9 cellular contexts compared by ENCODE assay signal in genomic region chr12:6952121-6952859, GRCh38. TPM values are rescaled to one million over a fixed set of nuclear protein-coding genes. Genes with fewer than 3 reads are reported as not detected.
DNase-seq lines count a peak whose midpoint lies in the region; ATAC-seq and TF ChIP-seq lines count a peak whose summit lies in the region.
"Had no signal": no experiment of that assay in that cellular context is flagged by ENCODE, and none has a peak within 500 bp of the region (broad histone marks: within the 10 kb centered on the region; RNA-seq: fewer than 3 reads in every experiment).

No MANE protein-coding gene starts in this region.

- H3K27ac ChIP-seq in lung (ENCODE audit: low read depth in 1 of 2, low read length in 1 of 2) (peak overlapping the region in 1 of 2 donors; percentile 87), upper lobe of left lung (peak overlapping the region; percentile 81 to 97 (median 88))

- no peak for TF ChIP-seq POLR2A in upper lobe of left lung (IDR thresholded peaks at IDR 0.05)

- peak overlapping the region; percentile 98 for H3K27ac Mint-ChIP-seq in activated naive CD4-positive, alpha-beta T cell treated with anti-CD3 and anti-CD28 coated beads, Interleukin-2, amount 50 U/mL, for 24 hours
- peak overlapping the region; percentile 100 for H3K27ac Mint-ChIP-seq in activated T-helper 17 cell treated with anti-CD3 and anti-CD28 coated beads, Interleukin-2, amount 50 U/mL, for 72 hours

- DNase-seq in activated naive CD4-positive, alpha-beta T cell (lab: John Stamatoyannopoulos, UW): no peak
- DNase-seq in lung (ENCODE audit: low spot score): no peak
- DNase-seq in upper lobe of left lung: no peak
- DNase-seq in ecto neural progenitor cell (ENCODE audit: low spot score): no peak
- no peak for DNase-seq in NCI-H2171 treated with DMSO at 0.1 percent for 48 hours (lab: John Stamatoyannopoulos, UW)

- no peaks in the 10 kb centered on the region for H3K27me3 ChIP-seq in lung (ENCODE audit: control insufficient read depth, insufficient read depth)
- no peaks in the 10 kb centered on the region for H3K27me3 ChIP-seq in upper lobe of left lung

- peak overlapping the region; percentile 99 for H3K4me3 Mint-ChIP-seq in activated naive CD4-positive, alpha-beta T cell treated with anti-CD3 and anti-CD28 coated beads, Interleukin-2, amount 50 U/mL, for 24 hours
- H3K4me3 Mint-ChIP-seq in activated T-helper 17 cell treated with anti-CD3 and anti-CD28 coated beads, Interleukin-2, amount 50 U/mL, for 72 hours: peak overlapping the region; percentile 87

- H3K9me3 ChIP-seq in lung (ENCODE audit: control insufficient read depth in 2 of 2, insufficient read depth in 1 of 2, low read length in 1 of 2) (no peaks in the 10 kb centered on the region), upper lobe of left lung (no peaks in the 10 kb centered on the region)

- H3K4me1 ChIP-seq in lung (ENCODE audit: control insufficient read depth in 2 of 2, insufficient read depth in 2 of 2, low read length in 2 of 2): peaks cover 0 to 4% of the 10 kb centered on the region in 2 donors
- H3K4me1 ChIP-seq in upper lobe of left lung: peaks cover 19 to 59% (median 44%) of the 10 kb centered on the region in 4 donors

- no peak for TF ChIP-seq EP300 in upper lobe of left lung (IDR thresholded peaks at IDR 0.05)

- peak; percentile 6 for ATAC-seq in activated T-helper 17 cell treated with anti-CD3 and anti-CD28 coated beads, Interleukin-2, amount 50 U/mL, for 72 hours (replicated peaks)
- ATAC-seq in lung (ENCODE audit: insufficient read depth, low FRiP score) (no peak), upper lobe of left lung (ENCODE audit: low FRiP score in 2 of 2) (no peak), HG03520 (IDR thresholded peaks at IDR 0.05; ENCODE audit: unreplicated experiment) (no peak)

- peaks cover 72% of the 10 kb centered on the region for H3K4me1 Mint-ChIP-seq in activated naive CD4-positive, alpha-beta T cell treated with anti-CD3 and anti-CD28 coated beads, Interleukin-2, amount 50 U/mL, for 24 hours
- peaks cover 58% of the 10 kb centered on the region for H3K4me1 Mint-ChIP-seq in activated T-helper 17 cell treated with anti-CD3 and anti-CD28 coated beads, Interleukin-2, amount 50 U/mL, for 72 hours

- TF ChIP-seq CTCF in lung (IDR thresholded peaks at IDR 0.05; ENCODE audit: control extremely low read depth, extremely low read depth) (no peak), upper lobe of left lung (IDR thresholded peaks at IDR 0.05) (no peak)

- 31 to 60% methylated on average over 22 of the region's 22 CpGs for WGBS in lung, 2 donors
- 64 to 75% methylated on average over 9 to 22 of the region's 22 CpGs for WGBS in upper lobe of left lung, 2 donors

- H3K36me3 ChIP-seq in lung (ENCODE audit: control insufficient read depth in 2 of 2, insufficient read depth in 2 of 2, low read length in 2 of 2): peaks cover 0 to 13% of the 10 kb centered on the region in 2 donors
- H3K36me3 ChIP-seq in upper lobe of left lung: peaks cover 0 to 15% (median 9%) of the 10 kb centered on the region in 4 donors

- H3K9me3 Mint-ChIP-seq in activated naive CD4-positive, alpha-beta T cell treated with anti-CD3 and anti-CD28 coated beads, Interleukin-2, amount 50 U/mL, for 24 hours: no peaks in the 10 kb centered on the region
- no peaks in the 10 kb centered on the region for H3K9me3 Mint-ChIP-seq in activated T-helper 17 cell treated with anti-CD3 and anti-CD28 coated beads, Interleukin-2, amount 50 U/mL, for 72 hours

- H3K27me3 Mint-ChIP-seq in activated naive CD4-positive, alpha-beta T cell treated with anti-CD3 and anti-CD28 coated beads, Interleukin-2, amount 50 U/mL, for 24 hours: no peaks in the 10 kb centered on the region
- H3K27me3 Mint-ChIP-seq in activated T-helper 17 cell treated with anti-CD3 and anti-CD28 coated beads, Interleukin-2, amount 50 U/mL, for 72 hours: no peaks in the 10 kb centered on the region

- H3K4me3 ChIP-seq in lung (peak overlapping the region; percentile 40), upper lobe of left lung (peak overlapping the region; percentile 5 to 54 (median 47))

- peaks cover 37% of the 10 kb centered on the region for H3K36me3 Mint-ChIP-seq in activated naive CD4-positive, alpha-beta T cell treated with anti-CD3 and anti-CD28 coated beads, Interleukin-2, amount 50 U/mL, for 24 hours
- H3K36me3 Mint-ChIP-seq in activated T-helper 17 cell treated with anti-CD3 and anti-CD28 coated beads, Interleukin-2, amount 50 U/mL, for 72 hours (ENCODE audit: low read depth): peaks cover 86% of the 10 kb centered on the region

RNA-seq across cellular contexts. Expression of gene PTPN6, which starts 1.1 kb away (rescaled TPM):
- 100 to 1,000 TPM; 134 to 223 TPM for total RNA-seq in activated T-helper 17 cell treated with anti-CD3 and anti-CD28 coated beads, Interleukin-2, amount 50 U/mL, for 72 hours
- total RNA-seq in lung (100 to 1,000 TPM in 1 of 2 donors, 10 to 100 TPM in 1; 38.2 to 140 TPM), upper lobe of left lung (100 to 1,000 TPM in 4 of 6 donors, 10 to 100 TPM in 2; 56.3 to 215 (median 114) TPM)
- 100 to 1,000 TPM; 201 to 222 TPM for polyA plus RNA-seq in lung

RNA-seq across cellular contexts. Expression of gene C12orf57, which starts 8.5 kb away (rescaled TPM):
- total RNA-seq in activated T-helper 17 cell treated with anti-CD3 and anti-CD28 coated beads, Interleukin-2, amount 50 U/mL, for 72 hours: 100 to 1,000 TPM; 192 to 307 TPM
- total RNA-seq in lung (100 to 1,000 TPM in 1 of 2 donors, 10 to 100 TPM in 1; 92.9 to 196 TPM), upper lobe of left lung (100 to 1,000 TPM in 5 of 6 donors, 10 to 100 TPM in 1; 83.8 to 291 (median 179) TPM)
- polyA plus RNA-seq in lung: 100 to 1,000 TPM; 370 to 437 TPM

RNA-seq across cellular contexts. Expression of gene RNU7-1, which starts 8.7 kb away (rescaled TPM):
- not detected for total RNA-seq in activated T-helper 17 cell treated with anti-CD3 and anti-CD28 coated beads, Interleukin-2, amount 50 U/mL, for 72 hours
- total RNA-seq in lung (not detected), upper lobe of left lung (not detected)
- polyA plus RNA-seq in lung: not detected
- polyA plus RNA-seq: BJ had no signal

RNA-seq across cellular contexts. Expression of gene PHB2, which starts 18.2 kb away (rescaled TPM):
- 100 to 1,000 TPM; 285 to 436 TPM for total RNA-seq in activated T-helper 17 cell treated with anti-CD3 and anti-CD28 coated beads, Interleukin-2, amount 50 U/mL, for 72 hours
- total RNA-seq in lung (100 to 1,000 TPM; 103 to 154 TPM), upper lobe of left lung (100 to 1,000 TPM; 101 to 196 (median 140) TPM)
- 100 to 1,000 TPM; 129 to 149 TPM for polyA plus RNA-seq in lung

RNA-seq across cellular contexts. Expression of gene EMG1, which starts 18.4 kb away (rescaled TPM):
- total RNA-seq in activated T-helper 17 cell treated with anti-CD3 and anti-CD28 coated beads, Interleukin-2, amount 50 U/mL, for 72 hours: 10 to 100 TPM; 50.9 to 90.5 TPM
- total RNA-seq in lung (10 to 100 TPM; 25.2 to 56.3 TPM), upper lobe of left lung (10 to 100 TPM; 30.4 to 47.4 (median 38.3) TPM)
- 10 to 100 TPM; 38.6 to 42.0 TPM for polyA plus RNA-seq in lung
